In genomic region chr16:1959269-1960039, GRCh38 we compare ENCODE assay signal across 1 cellular context.
A peak's percentile ranks its signal among the peaks of the same experiment; 100 is the strongest.
TF ChIP-seq lines count a peak whose summit lies in the region.

Gene NDUFB10 (plus strand): TSS chr16:1959538. CDS start chr16:1959625, 87 bp downstream.

TF ChIP-seq in K562, 482 proteins besides CTCF, POLR2A, EP300 and RAD21 (continued from another document and continues in another):
- no peak for TF ChIP-seq EWSR1 (IDR thresholded peaks at IDR 0.05; ENCODE audit: borderline replicate concordance, low read depth, partially characterized antibody)
- no peak; the same call in 1 of the 2 replicates for TF ChIP-seq BCOR (IDR thresholded peaks at IDR 0.05)
- TF ChIP-seq BRD4 (IDR thresholded peaks at IDR 0.05): no peak
- no peak for TF ChIP-seq ZNF224 (CRISPR knock-in tag; IDR thresholded peaks at IDR 0.05)
- TF ChIP-seq HINFP (tag; conservative IDR thresholded peaks at IDR 0.05; ENCODE audit: low read depth): no peak
- TF ChIP-seq ZNF140 (CRISPR knock-in tag; IDR thresholded peaks at IDR 0.05): no peak
- no peak for TF ChIP-seq HEY1 (CRISPR knock-in tag; IDR thresholded peaks at IDR 0.05; ENCODE audit: borderline replicate concordance)
- TF ChIP-seq COPS2 (conservative IDR thresholded peaks at IDR 0.05): no peak
- TF ChIP-seq KLF13 (tag; IDR thresholded peaks at IDR 0.05; ENCODE audit: borderline replicate concordance, low read depth): no peak
- no peak for TF ChIP-seq ZNF175 (CRISPR knock-in tag; IDR thresholded peaks at IDR 0.05; ENCODE audit: low read depth)
- TF ChIP-seq IRF9 (tag; IDR thresholded peaks at IDR 0.05): no peak
- TF ChIP-seq KDM2B (CRISPR knock-in tag; IDR thresholded peaks at IDR 0.05): no peak
- no peak for TF ChIP-seq ZNF24 (IDR thresholded peaks at IDR 0.05)
- no peak for TF ChIP-seq RAD51 (IDR thresholded peaks at IDR 0.05; ENCODE audit: borderline replicate concordance, low read depth)
- TF ChIP-seq GABPA (tag; conservative IDR thresholded peaks at IDR 0.05; ENCODE audit: low read depth): peak; percentile 65
- no peak for TF ChIP-seq CAMTA2 (CRISPR knock-in tag; conservative IDR thresholded peaks at IDR 0.05)
- peak; percentile 52 for TF ChIP-seq MEIS2 (IDR thresholded peaks at IDR 0.05; ENCODE audit: partially characterized antibody)
- TF ChIP-seq HOXB6 (CRISPR knock-in tag; IDR thresholded peaks at IDR 0.05; ENCODE audit: borderline replicate concordance): no peak
- no peak for TF ChIP-seq ZNF280B (CRISPR knock-in tag; IDR thresholded peaks at IDR 0.05)
- peak; percentile 59 for TF ChIP-seq FUS (optimal IDR thresholded peaks at IDR 0.05; ENCODE audit: low read depth, low read length)
- TF ChIP-seq SNIP1 (IDR thresholded peaks at IDR 0.05; ENCODE audit: low read depth): no peak
- no peak for TF ChIP-seq ZNF79 (CRISPR knock-in tag; IDR thresholded peaks at IDR 0.05; ENCODE audit: low read depth)
- no peak for TF ChIP-seq ZNF699 (CRISPR knock-in tag; IDR thresholded peaks at IDR 0.05; ENCODE audit: insufficient replicate concordance)
- TF ChIP-seq FOXA1 (IDR thresholded peaks at IDR 0.05; ENCODE audit: borderline replicate concordance): no peak
- TF ChIP-seq ZNF57 (CRISPR knock-in tag; IDR thresholded peaks at IDR 0.05): no peak
- TF ChIP-seq ELF1 (tag; IDR thresholded peaks at IDR 0.05): no peak
- no peak for TF ChIP-seq SPI1 (IDR thresholded peaks at IDR 0.05; ENCODE audit: borderline replicate concordance, low read depth, low read length)
- peak; percentile 92 for TF ChIP-seq TFAP4 (CRISPR knock-in tag; IDR thresholded peaks at IDR 0.05; ENCODE audit: borderline replicate concordance)
- TF ChIP-seq ZNF232 (CRISPR knock-in tag; IDR thresholded peaks at IDR 0.05): no peak
- peak; percentile 79 for TF ChIP-seq NR2C2 (CRISPR knock-in tag; IDR thresholded peaks at IDR 0.05)
- TF ChIP-seq NR2C2 (tag; IDR thresholded peaks at IDR 0.05): peak; percentile 85
- no peak for TF ChIP-seq E2F4 (CRISPR knock-in tag; IDR thresholded peaks at IDR 0.05; ENCODE audit: low read depth)
- 0 out of 2 replicates have a peak, but pooled peaks have one; percentile 50 for TF ChIP-seq ATF6 (CRISPR knock-in tag; IDR thresholded peaks at IDR 0.05)
- no peak for TF ChIP-seq RBM22 (IDR thresholded peaks at IDR 0.05; ENCODE audit: low read depth, low read length, poor library complexity, severe bottlenecking)
- TF ChIP-seq POLR2H (tag; IDR thresholded peaks at IDR 0.05; ENCODE audit: low read depth): no peak; the same call in 1 of the 2 replicates
- TF ChIP-seq ZNF133 (CRISPR knock-in tag; IDR thresholded peaks at IDR 0.05): no peak
- peak; percentile 28; the same call in 1 of the 2 replicates for TF ChIP-seq TAF7 (tag; IDR thresholded peaks at IDR 0.05)
- no peak for TF ChIP-seq REST (CRISPR knock-in tag; IDR thresholded peaks at IDR 0.05; ENCODE audit: low read depth)
- TF ChIP-seq HNRNPLL (IDR thresholded peaks at IDR 0.05; ENCODE audit: low read depth, low read length, poor library complexity, severe bottlenecking): no peak
- no peak for TF ChIP-seq ZNF23 (CRISPR knock-in tag; IDR thresholded peaks at IDR 0.05)
- no peak for TF ChIP-seq RBM14 (IDR thresholded peaks at IDR 0.05; ENCODE audit: borderline replicate concordance, insufficient read depth, low read depth, low read length)
- TF ChIP-seq ZBTB1 (CRISPR knock-in tag; IDR thresholded peaks at IDR 0.05; ENCODE audit: borderline replicate concordance, low read depth): peak; percentile 57; the same call in 1 of the 2 replicates
- no peak for TF ChIP-seq TAF15 (IDR thresholded peaks at IDR 0.05; ENCODE audit: low read depth, low read length)
- TF ChIP-seq GTF2A2 (tag; IDR thresholded peaks at IDR 0.05): no peak
- peak; percentile 23; the same call in 1 of the 2 replicates for TF ChIP-seq ERF (CRISPR knock-in tag; IDR thresholded peaks at IDR 0.05)
- TF ChIP-seq SMAD1 (IDR thresholded peaks at IDR 0.05; ENCODE audit: low read depth, low read length, partially characterized antibody): no peak
- no peak for TF ChIP-seq SRSF1 (IDR thresholded peaks at IDR 0.05; ENCODE audit: low read depth, low read length)
- TF ChIP-seq SMAD2 (IDR thresholded peaks at IDR 0.05; ENCODE audit: low read depth, low read length): no peak
- no peak for TF ChIP-seq SNAPC5 (CRISPR knock-in tag; IDR thresholded peaks at IDR 0.05)
- no peak for TF ChIP-seq XRCC4 (IDR thresholded peaks at IDR 0.05; ENCODE audit: extremely low read depth, insufficient read depth, insufficient read length)
- TF ChIP-seq HMGXB4 (CRISPR knock-in tag; IDR thresholded peaks at IDR 0.05): no peak
- TF ChIP-seq NR2F6 (CRISPR knock-in tag; IDR thresholded peaks at IDR 0.05): no peak
- TF ChIP-seq HIVEP1 (CRISPR knock-in tag; IDR thresholded peaks at IDR 0.05): no peak
- TF ChIP-seq ZNF75A (CRISPR knock-in tag; IDR thresholded peaks at IDR 0.05): no peak
- no peak for TF ChIP-seq ID3 (CRISPR knock-in tag; IDR thresholded peaks at IDR 0.05)
- TF ChIP-seq ID3 (tag; IDR thresholded peaks at IDR 0.05): 0 out of 2 replicates have a peak, but pooled peaks have one; percentile 61
- 0 out of 2 replicates have a peak, but pooled peaks have one; percentile 20 for TF ChIP-seq ZFPM2 (CRISPR knock-in tag; IDR thresholded peaks at IDR 0.05)
- TF ChIP-seq ZNF561 (CRISPR knock-in tag; conservative IDR thresholded peaks at IDR 0.05): no peak
- TF ChIP-seq THRB (CRISPR knock-in tag; conservative IDR thresholded peaks at IDR 0.05): no peak
